Comparison of ENCODE assay signal across 8 cellular contexts in genomic region chr5:159773062-159773924, GRCh38.
DNase-seq lines count a peak whose midpoint lies in the region; ATAC-seq and TF ChIP-seq lines count a peak whose summit lies in the region.

No MANE protein-coding gene starts in this region.

- H3K27ac ChIP-seq in right lobe of liver: peak overlapping the region in 1 of 3 donors; percentile 12

- WGBS in right lobe of liver (ENCODE audit: insufficient coverage, low coverage, low lambda C conversion rate, missing lambda C conversion rate): under 1% methylated on average over 31 of the region's 71 CpGs

- peak; percentile 33 for TF ChIP-seq POLR2A in right lobe of liver (IDR thresholded peaks at IDR 0.05)

- peaks cover 0 to 5% (median 0%) of the 10 kb centered on the region in 4 donors for H3K4me1 ChIP-seq in right lobe of liver

- H3K36me3 ChIP-seq in right lobe of liver: no peaks in the 10 kb centered on the region

- H3K9me3 ChIP-seq in right lobe of liver: no peaks in the 10 kb centered on the region

- DNase-seq in DMS79 treated with DMSO at 0.1 percent for 48 hours (lab: John Stamatoyannopoulos, UW) (peak; percentile 13), DMS79 (lab: John Stamatoyannopoulos, UW) (no peak), NCI-H1417 (lab: John Stamatoyannopoulos, UW) (peak; percentile 19 to 84 (median 77)), dermis blood vessel endothelial cell (peak; percentile 66), right lobe of liver (peak; percentile 47 to 70 (median 61))
- DNase-seq in activated CD4-positive, alpha-beta T cell treated with anti-CD3 and anti-CD28 coated beads, Interleukin-2, amount 50 U/mL, for 48 hours: peak; percentile 83 to 85
- DNase-seq in stimulated activated CD4-positive, alpha-beta T cell treated with anti-CD3 and anti-CD28 coated beads, Interleukin-4, amount 100 ng/mL, for 1 hour: peak; percentile 81

- peak overlapping the region; percentile 12 to 45 (median 37) for H3K4me3 ChIP-seq in right lobe of liver

- intact Hi-C loops in right lobe of liver (cut with DNase I): no loop called here

- H3K27me3 ChIP-seq in right lobe of liver: no peaks in the 10 kb centered on the region

- peak; percentile 86 for ATAC-seq in HG02610 (IDR thresholded peaks at IDR 0.05; ENCODE audit: unreplicated experiment)
- peak; percentile 78 to 91 (median 84) for ATAC-seq in right lobe of liver

- TF ChIP-seq CTCF in right lobe of liver (IDR thresholded peaks at IDR 0.05): no peak
